Comparison of ENCODE assay signal across 23 cellular contexts in the genomic region with DNA sequence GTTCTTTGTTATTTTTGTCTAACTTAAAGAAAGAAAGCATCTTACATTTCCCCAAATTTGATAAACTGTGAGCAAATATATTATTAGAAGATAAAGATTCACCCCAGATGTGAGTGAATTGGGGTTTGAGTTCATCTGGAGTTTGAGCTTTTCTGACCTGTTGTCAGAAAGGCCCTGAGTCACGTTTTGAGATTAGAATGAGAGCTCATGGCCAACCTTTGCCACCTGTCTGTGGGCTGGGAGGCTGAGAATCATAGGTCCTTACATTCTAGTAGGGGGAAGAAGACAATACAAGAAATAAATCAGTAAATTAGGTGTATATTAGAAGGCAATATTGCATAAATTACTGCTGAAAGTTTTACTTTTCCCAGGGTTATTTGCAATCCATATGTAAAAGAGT. TPM values are rescaled to one million over a fixed set of nuclear protein-coding genes. Genes with fewer than 3 reads are reported as not detected.
"Had no signal": no experiment of that assay in that cellular context is flagged by ENCODE, and none has a peak within 500 bp of the region (broad histone marks: within the 10 kb centered on the region; RNA-seq: fewer than 3 reads in every experiment).

No MANE protein-coding gene starts in this region.

- H3K9me2 ChIP-seq: SK-N-SH had no signal

- H3K9me3 ChIP-seq: SK-N-SH had no signal

- DNase-seq: IMR-90; Karpas-422; KG1; MM.1S; NCI-H1092 treated with DMSO at 0.1 percent for 48 hours; NCI-H1436; NCI-H187; NCI-H2029 treated with DMSO at 0.1 percent for 48 hours; NCI-H2171 treated with DMSO at 0.1 percent for 48 hours; NCI-H524; NCI-H526 treated with DMSO at 0.1 percent for 48 hours; NCI-H748 treated with DMSO at 0.1 percent for 48 hours; NK-92 treated with Interleukin-12 subunit alpha and Interleukin-12 subunit beta, amount 100 ng/mL, for 24 hours; PC-3; SHP77; SK-N-SH; SW 1271 had no signal

- H3K4me2 ChIP-seq: SK-N-SH had no signal

- H3K9ac ChIP-seq: SK-N-SH had no signal

- ATAC-seq: HepG2, Panc1, PC-3 had no signal

- H3K27ac ChIP-seq: RWPE1 had no signal

RNA-seq across cellular contexts. Expression of a gene that starts 22.3 kb away (rescaled TPM):
- total RNA-seq: HepG2, IMR-90, NCI-H460, OCI-LY7, PC-3, SK-MEL-5 had no signal
- polyA plus RNA-seq: HepG2, IMR-90, SK-N-SH had no signal

RNA-seq across cellular contexts. Expression of a gene that starts 26.0 kb away (rescaled TPM):
- total RNA-seq: HepG2, IMR-90, NCI-H460, OCI-LY7, SK-MEL-5 had no signal
- polyA plus RNA-seq: HepG2, IMR-90, SK-N-SH had no signal
